Comparison of ENCODE assay signal across 7 cellular contexts in genomic region chr4:170026253-170026991, GRCh38.
DNase-seq lines count a peak whose midpoint lies in the region; ATAC-seq lines count a peak whose summit lies in the region.

Gene MFAP3L, minus strand, starts transcription at chr4:170026395. Its CDS starts 20,518 bp downstream, at chr4:170005877.

- DNase-seq in NCI-H2081 (lab: John Stamatoyannopoulos, UW): peak; percentile 79 to 86
- peak; percentile 45 for DNase-seq in activated CD4-positive, CD25-positive, alpha-beta regulatory T cell treated with anti-CD3 and anti-CD28 coated beads, Interleukin-2, amount 50 U/mL, for 16 hours (ENCODE audit: low read depth, low spot score)
- peak; percentile 85 for DNase-seq in central memory CD4-positive, alpha-beta T cell
- peak; percentile 93 for DNase-seq in iris pigment epithelial cell (ENCODE audit: low read depth)
- peak; percentile 68 for DNase-seq in smooth muscle cell of the brain vasculature (ENCODE audit: low read depth, low spot score)

- ATAC-seq in GM18511 (IDR thresholded peaks at IDR 0.05; ENCODE audit: unreplicated experiment) (peak; percentile 82), HG02938 (IDR thresholded peaks at IDR 0.05; ENCODE audit: unreplicated experiment) (peak; percentile 69)

Comparison
In these comparisons a context has a peak if more than half of its experiments do, and no peak if none do; other contexts are left out.
1. Peak in every context shown above with its lines: DNase-seq and ATAC-seq.